In genomic region chr19:38316477-38317067, GRCh38 we compare ENCODE assay signal across 2 cellular contexts.
TF ChIP-seq lines count a peak whose summit lies in the region.

No MANE protein-coding gene starts in this region.

TF ChIP-seq in GM12878, 131 proteins besides CTCF, POLR2A, EP300 and RAD21:
- TF ChIP-seq CBX5 (IDR thresholded peaks at IDR 0.05; ENCODE audit: low read depth) (no peak), SIX5 (IDR thresholded peaks at IDR 0.05; ENCODE audit: low read depth, low read length, severe bottlenecking) (peak; percentile 43), ZNF622 (IDR thresholded peaks at IDR 0.05) (no peak), SP1 (IDR thresholded peaks at IDR 0.05; ENCODE audit: low read depth, low read length) (no peak), MEF2A (IDR thresholded peaks at IDR 0.05; ENCODE audit: insufficient read depth, low read depth, low read length) (no peak), ATF7 (IDR thresholded peaks at IDR 0.05; ENCODE audit: low read depth) (0 out of 2 replicates have a peak, but pooled peaks have one; percentile 2)
- TF ChIP-seq, protein P1, sequence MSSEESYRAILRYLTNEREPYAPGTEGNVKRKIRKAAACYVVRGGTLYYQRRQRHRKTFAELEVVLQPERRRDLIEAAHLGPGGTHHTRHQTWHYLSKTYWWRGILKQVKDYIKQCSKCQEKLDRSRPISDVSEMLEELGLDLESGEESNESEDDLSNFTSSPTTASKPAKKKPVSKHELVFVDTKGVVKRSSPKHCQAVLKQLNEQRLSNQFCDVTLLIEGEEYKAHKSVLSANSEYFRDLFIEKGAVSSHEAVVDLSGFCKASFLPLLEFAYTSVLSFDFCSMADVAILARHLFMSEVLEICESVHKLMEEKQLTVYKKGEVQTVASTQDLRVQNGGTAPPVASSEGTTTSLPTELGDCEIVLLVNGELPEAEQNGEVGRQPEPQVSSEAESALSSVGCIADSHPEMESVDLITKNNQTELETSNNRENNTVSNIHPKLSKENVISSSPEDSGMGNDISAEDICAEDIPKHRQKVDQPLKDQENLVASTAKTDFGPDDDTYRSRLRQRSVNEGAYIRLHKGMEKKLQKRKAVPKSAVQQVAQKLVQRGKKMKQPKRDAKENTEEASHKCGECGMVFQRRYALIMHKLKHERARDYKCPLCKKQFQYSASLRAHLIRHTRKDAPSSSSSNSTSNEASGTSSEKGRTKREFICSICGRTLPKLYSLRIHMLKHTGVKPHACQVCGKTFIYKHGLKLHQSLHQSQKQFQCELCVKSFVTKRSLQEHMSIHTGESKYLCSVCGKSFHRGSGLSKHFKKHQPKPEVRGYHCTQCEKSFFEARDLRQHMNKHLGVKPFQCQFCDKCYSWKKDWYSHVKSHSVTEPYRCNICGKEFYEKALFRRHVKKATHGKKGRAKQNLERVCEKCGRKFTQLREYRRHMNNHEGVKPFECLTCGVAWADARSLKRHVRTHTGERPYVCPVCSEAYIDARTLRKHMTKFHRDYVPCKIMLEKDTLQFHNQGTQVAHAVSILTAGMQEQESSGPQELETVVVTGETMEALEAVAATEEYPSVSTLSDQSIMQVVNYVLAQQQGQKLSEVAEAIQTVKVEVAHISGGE (CRISPR knock-in tag; IDR thresholded peaks at IDR 0.05), result no peak

TF ChIP-seq in GM12891, 5 proteins besides CTCF, POLR2A, EP300 and RAD21:
- no peak for TF ChIP-seq POLR2AphosphoS5 (IDR thresholded peaks at IDR 0.05; ENCODE audit: low read depth, low read length)
- TF ChIP-seq POU2F2 (IDR thresholded peaks at IDR 0.05; ENCODE audit: low read depth, low read length), result no peak
- TF ChIP-seq SPI1 (IDR thresholded peaks at IDR 0.05; ENCODE audit: low read depth, low read length), result no peak
- TF ChIP-seq PAX5 (IDR thresholded peaks at IDR 0.05; ENCODE audit: insufficient read depth, low read length, severe bottlenecking), result no peak
- TF ChIP-seq TAF1 (IDR thresholded peaks at IDR 0.05; ENCODE audit: low read depth, low read length), result no peak
